18 cellular contexts compared by ENCODE assay signal in the genomic region with DNA sequence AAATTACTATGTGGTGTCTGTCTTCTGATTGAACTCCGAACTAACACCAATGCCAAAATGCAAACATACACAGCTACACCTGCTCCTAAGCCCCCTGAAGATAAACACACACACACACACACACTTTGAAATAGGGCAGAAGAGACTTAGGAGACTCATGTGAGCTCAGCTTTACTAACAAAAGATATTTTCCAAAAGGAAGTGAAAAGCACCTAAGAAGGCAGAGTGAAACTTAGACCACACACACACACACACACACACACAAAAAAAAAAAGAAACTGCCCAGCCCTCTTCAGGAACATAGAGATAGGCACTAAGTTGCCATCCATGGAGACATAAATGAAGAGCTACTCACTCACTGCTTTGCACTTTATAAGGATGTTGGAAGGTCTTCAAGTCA.
DNase-seq lines count a peak whose midpoint lies in the region; ATAC-seq and TF ChIP-seq lines count a peak whose summit lies in the region.
"Had no signal": no experiment of that assay in that cellular context is flagged by ENCODE, and none has a peak within 500 bp of the region (broad histone marks: within the 10 kb centered on the region; RNA-seq: fewer than 3 reads in every experiment).

No MANE protein-coding gene starts in this region.

- no peaks in the 10 kb centered on the region for H3K27me3 ChIP-seq in MM.1S (replicated peaks; ENCODE audit: insufficient read depth, low read length)
- H3K27me3 ChIP-seq: MG63, SJCRH30 had no signal

- H3K36me3 ChIP-seq in MM.1S (replicated peaks; ENCODE audit: insufficient read depth, low read length) = no peaks in the 10 kb centered on the region
- H3K36me3 ChIP-seq: BE2C, MG63 had no signal

- peak; percentile 43 for ATAC-seq in GM18909 (IDR thresholded peaks at IDR 0.05; ENCODE audit: poor library complexity, unreplicated experiment)
- ATAC-seq in GM21576 (IDR thresholded peaks at IDR 0.05; ENCODE audit: unreplicated experiment) = peak; percentile 69
- no peak for ATAC-seq in HG03196 (IDR thresholded peaks at IDR 0.05; ENCODE audit: unreplicated experiment)

- no peaks in the 10 kb centered on the region for H3K79me2 ChIP-seq in MM.1S (ENCODE audit: low read length)

- no peaks in the 10 kb centered on the region for H3K9me3 ChIP-seq in MM.1S (replicated peaks; ENCODE audit: insufficient read depth, low read length)
- H3K9me3 ChIP-seq: BE2C, MG63, SJCRH30 had no signal

- H3K4me1 ChIP-seq in MM.1S (ENCODE audit: low read length) = peaks cover 22% of the 10 kb centered on the region

- H3K9ac ChIP-seq in MM.1S (ENCODE audit: low read length) = no peak overlapping the region
- H3K9ac ChIP-seq: GM23248 had no signal

- peak overlapping the region; percentile 59 for H3K4me2 ChIP-seq in MM.1S (ENCODE audit: low read depth, low read length)

- H2AFZ ChIP-seq in MM.1S (ENCODE audit: low read length) = peak overlapping the region; percentile 52
- H2AFZ ChIP-seq: GM23248 had no signal

- H3K9me2 ChIP-seq in MM.1S (replicated peaks; ENCODE audit: insufficient read depth, low read length) = no peaks in the 10 kb centered on the region

- H3K4me3 ChIP-seq in GM12864 (ENCODE audit: low read depth, low read length) = no peak overlapping the region
- H3K4me3 ChIP-seq in MM.1S (ENCODE audit: low read length) = peak overlapping the region; percentile 16; the same call in 1 of the 2 replicates
- H3K4me3 ChIP-seq: GM23248, MG63, SJCRH30 had no signal

- H3F3A ChIP-seq in MM.1S (ENCODE audit: insufficient read depth, low read length) = peaks cover 8% of the 10 kb centered on the region

- no peaks in the 10 kb centered on the region for H4K20me1 ChIP-seq in MM.1S (ENCODE audit: insufficient read depth, low read length)

- DNase-seq in GM12864 (ENCODE audit: low read depth) = peak; percentile 15
- DNase-seq in MM.1S = peak; percentile 75
- DNase-seq in stimulated activated CD4-positive, alpha-beta T cell treated with anti-CD3 and anti-CD28 coated beads, Interleukin-1b, Interleukin-23, amount 100 ng/mL, for 48 hours = no peak
- DNase-seq in stimulated activated CD4-positive, alpha-beta T cell treated with anti-CD3 and anti-CD28 coated beads, Interleukin-12 subunit alpha, Interleukin-12 subunit beta, amount 100 ng/mL, for 4 hours = no peak
- DNase-seq in DMS 273 treated with DMSO at 0.1 percent for 48 hours (lab: John Stamatoyannopoulos, UW) = no peak
- DNase-seq: 8988T; BE2C; CD4-positive, alpha-beta memory T cell; DMS79 treated with DMSO at 0.1 percent for 48 hours; GM23248; MG63; NCI-H1105 treated with DMSO at 0.1 percent for 48 hours; NCI-H187; PC-3; SJCRH30 had no signal

- TF ChIP-seq CTCF in GM12864 (IDR thresholded peaks at IDR 0.05; ENCODE audit: low read depth, low read length, missing control alignments) (no peak), MM.1S (IDR thresholded peaks at IDR 0.05; ENCODE audit: low read length) (no peak)

- H3K27ac ChIP-seq in MM.1S (ENCODE audit: low read length) = peak overlapping the region; percentile 34; the same call in 1 of the 2 replicates
- H3K27ac ChIP-seq: GM23248, SJCRH30 had no signal

Comparison
In these comparisons a context has a peak if more than half of its experiments do, and no peak if none do; other contexts are left out.
1. DNase-seq: peak in GM12864 (single experiment) and MM.1S (single experiment); none in stimulated activated CD4-positive, alpha-beta T cell treated with anti-CD3 and anti-CD28 coated beads, Interleukin-1b, Interleukin-23, amount 100 ng/mL, for 48 hours (single experiment), stimulated activated CD4-positive, alpha-beta T cell treated with anti-CD3 and anti-CD28 coated beads, Interleukin-12 subunit alpha, Interleukin-12 subunit beta, amount 100 ng/mL, for 4 hours (single experiment) and DMS 273 treated with DMSO at 0.1 percent for 48 hours (single experiment).